Comparison of ENCODE assay signal across 8 cellular contexts in the genomic region with DNA sequence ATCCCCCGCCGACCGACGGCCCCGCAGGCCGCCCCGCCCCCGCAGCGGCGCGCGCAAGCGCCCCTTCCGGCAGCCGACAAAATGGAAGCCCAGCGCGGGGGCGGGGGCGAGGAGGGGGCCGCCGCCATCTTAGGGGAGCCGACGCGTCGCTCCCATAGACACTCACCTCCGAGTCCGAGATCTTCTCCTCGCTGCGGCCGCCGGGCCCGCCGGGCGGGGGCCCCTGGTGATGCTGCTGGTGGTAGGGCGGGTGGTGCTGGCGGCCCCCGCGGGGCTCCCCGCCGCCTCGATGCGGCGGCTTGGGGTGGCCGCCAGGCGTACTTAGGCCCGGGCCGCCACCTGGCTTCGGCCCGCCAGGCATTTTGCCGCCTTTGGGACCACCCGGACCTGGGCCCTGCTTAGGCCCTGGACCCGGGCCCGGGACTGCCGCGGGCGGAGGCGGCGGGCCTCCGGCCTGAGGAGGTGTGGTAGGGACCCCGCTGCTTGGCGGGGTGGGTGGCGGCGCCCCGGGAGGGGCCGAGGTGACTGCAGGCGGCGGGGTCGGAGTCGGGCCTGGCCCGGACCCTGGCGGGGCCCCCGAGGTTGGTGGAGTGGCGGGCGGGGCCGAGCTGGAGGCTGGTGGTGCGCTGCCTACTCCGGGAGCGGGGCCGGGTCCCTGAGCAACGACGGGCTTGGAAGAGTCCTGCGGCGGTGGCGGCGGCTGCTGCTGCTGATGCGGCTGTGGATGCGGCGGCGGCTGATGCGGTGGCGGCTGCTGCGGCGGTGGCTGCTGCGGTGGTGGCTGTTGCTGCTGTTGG. TPM values are rescaled to one million over a fixed set of nuclear protein-coding genes. Genes with fewer than 3 reads are reported as not detected.
DNase-seq lines count a peak whose midpoint lies in the region; ATAC-seq and TF ChIP-seq lines count a peak whose summit lies in the region.

No MANE protein-coding gene starts in this region.

- no peak overlapping the region for H2AFZ ChIP-seq in OCI-LY3 (ENCODE audit: low read depth, low read length)

- H3K79me2 ChIP-seq in OCI-LY3 (ENCODE audit: low read length), result peaks cover 58% of the 10 kb centered on the region

- TF ChIP-seq CTCF in OCI-LY3 (IDR thresholded peaks at IDR 0.05; ENCODE audit: low read depth, low read length), result no peak
- TF ChIP-seq CTCF in epithelial cell of esophagus (IDR thresholded peaks at IDR 0.05; ENCODE audit: insufficient read depth, low read depth, low read length, missing control alignments), result no peak

- peak; percentile 45 for ATAC-seq in GM19397 (IDR thresholded peaks at IDR 0.05; ENCODE audit: unreplicated experiment)

- H4K20me1 ChIP-seq in BLaER1 (peaks cover 52% of the 10 kb centered on the region), OCI-LY3 (ENCODE audit: insufficient read depth, low read length) (peaks cover 47% of the 10 kb centered on the region)

- H3K4me1 ChIP-seq in BLaER1, result peaks cover 41% of the 10 kb centered on the region
- H3K4me1 ChIP-seq in HUES48 (ENCODE audit: control insufficient read depth, insufficient read depth, low read length), result peaks cover 20% of the 10 kb centered on the region; the same call in 1 of the 2 replicates
- peaks cover 11% of the 10 kb centered on the region for H3K4me1 ChIP-seq in OCI-LY3 (ENCODE audit: low read length)

- H3K4me2 ChIP-seq in BLaER1 (peak overlapping the region; percentile 87), OCI-LY3 (ENCODE audit: low read length) (peak overlapping the region; percentile 88)

- H3K9me3 ChIP-seq in BLaER1 (no peaks in the 10 kb centered on the region), HUES48 (ENCODE audit: control insufficient read depth, insufficient read depth, low read length) (no peaks in the 10 kb centered on the region), OCI-LY3 (ENCODE audit: insufficient read depth, low read length) (no peaks in the 10 kb centered on the region)

- H3K27ac ChIP-seq in BLaER1 (peak overlapping the region; percentile 100), HUES48 (ENCODE audit: low read depth, low read length) (peak overlapping the region; percentile 97), OCI-LY3 (ENCODE audit: low read length) (peak overlapping the region; percentile 77)

- peak overlapping the region; percentile 100 for H3K4me3 ChIP-seq in BLaER1
- peak overlapping the region; percentile 91 for H3K4me3 ChIP-seq in HUES48 (ENCODE audit: low read depth, low read length)
- H3K4me3 ChIP-seq in OCI-LY3 (ENCODE audit: low read length), result peak overlapping the region; percentile 94
- peak overlapping the region; percentile 96 for H3K4me3 ChIP-seq in epithelial cell of esophagus (ENCODE audit: low read length)

- H3K27me3 ChIP-seq in BLaER1 (no peaks in the 10 kb centered on the region), HUES48 (ENCODE audit: control insufficient read depth, insufficient read depth, low read length) (no peaks in the 10 kb centered on the region), OCI-LY3 (ENCODE audit: low read depth, low read length) (no peaks in the 10 kb centered on the region)

- H3K36me3 ChIP-seq in BLaER1, result peaks cover 46% of the 10 kb centered on the region
- H3K36me3 ChIP-seq in HUES48 (ENCODE audit: control insufficient read depth, insufficient read depth, low read length), result peaks cover 46% of the 10 kb centered on the region
- H3K36me3 ChIP-seq in OCI-LY3 (replicated peaks; ENCODE audit: low read depth, low read length), result peaks cover 48% of the 10 kb centered on the region

- DNase-seq in activated T-cell treated with anti-CD3 and anti-CD28 coated beads for 24 hours (ENCODE audit: low read depth) (peak; percentile 84), epithelial cell of esophagus (ENCODE audit: low read depth) (peak; percentile 82), mucosa of gallbladder (ENCODE audit: low spot score) (peak; percentile 85)
- DNase-seq in stimulated activated CD8-positive, alpha-beta memory T cell treated with anti-CD3 and anti-CD28 coated beads, Interleukin-4, amount 100 ng/mL, for 1 hour (ENCODE audit: low read depth in 2 of 2, low spot score in 1 of 2), result peak; percentile 74 to 79

- H3K9ac ChIP-seq in BLaER1, result peak overlapping the region; percentile 100
- H3K9ac ChIP-seq in HUES48 (ENCODE audit: low read depth, low read length), result peak overlapping the region; percentile 98
- H3K9ac ChIP-seq in OCI-LY3 (ENCODE audit: low read length), result peak overlapping the region; percentile 95

RNA-seq across cellular contexts. Expression of a gene that starts 0.7 kb away (rescaled TPM):
- total RNA-seq in mucosa of gallbladder, result 164 TPM

Comparison
In these comparisons a context has a peak if more than half of its experiments do, and no peak if none do; other contexts are left out.
1. Peak in every context shown above with its lines: DNase-seq, ATAC-seq, H3K4me3 ChIP-seq and H3K27ac ChIP-seq.